In the genomic region with DNA sequence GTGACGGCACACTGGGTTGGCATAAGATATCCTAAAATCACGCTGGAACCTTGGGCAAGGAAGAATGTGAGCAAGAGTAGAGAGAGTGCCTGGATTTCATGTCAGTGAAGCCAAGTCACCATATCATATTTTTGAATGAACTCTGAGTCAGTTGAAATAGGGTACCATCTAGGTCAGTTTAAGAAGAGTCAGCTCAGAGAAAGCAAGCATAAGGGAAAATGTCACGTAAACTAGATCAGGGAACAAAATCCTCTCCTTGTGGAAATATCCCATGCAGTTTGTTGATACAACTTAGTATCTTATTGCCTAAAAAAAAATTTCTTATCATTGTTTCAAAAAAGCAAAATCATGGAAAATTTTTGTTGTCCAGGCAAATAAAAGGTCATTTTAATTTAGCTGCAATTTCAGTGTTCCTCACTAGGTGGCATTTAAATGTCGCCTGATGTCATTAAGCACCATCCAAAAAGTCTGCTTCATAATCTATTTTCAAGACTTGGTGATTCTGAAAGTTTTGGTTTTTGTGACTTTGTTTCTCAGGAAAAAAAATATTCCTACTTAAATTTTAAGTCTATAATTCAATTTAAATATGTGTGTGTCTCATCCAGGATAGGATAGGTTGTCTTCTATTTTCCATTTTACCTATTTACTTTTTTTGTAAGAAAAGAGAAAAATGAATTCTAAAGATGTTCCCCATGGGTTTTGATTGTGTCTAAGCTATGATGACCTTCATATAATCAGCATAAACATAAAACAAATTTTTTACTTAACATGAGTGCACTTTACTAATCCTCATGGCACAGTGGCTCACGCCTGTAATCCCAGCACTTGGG, we compare ENCODE assay signal across 7 cellular contexts. TPM values are rescaled to one million over a fixed set of nuclear protein-coding genes. Genes with fewer than 3 reads are reported as not detected.
A peak's percentile ranks its signal among the peaks of the same experiment; 100 is the strongest.
DNase-seq lines count a peak whose midpoint lies in the region; ATAC-seq and TF ChIP-seq lines count a peak whose summit lies in the region.

No MANE protein-coding gene starts in this region.

- H3K4me3 ChIP-seq in GM06990 (replicated peaks; ENCODE audit: low read depth, low read length) (no peak overlapping the region), Panc1 (ENCODE audit: low read depth in 2 of 2, low read length in 2 of 2) (no peak overlapping the region), mucosa of descending colon (no peak overlapping the region)

- TF ChIP-seq CTCF in GM06990 (IDR thresholded peaks at IDR 0.05; ENCODE audit: insufficient read depth, low read length, poor library complexity, severe bottlenecking) (peak; percentile 58), Panc1 (IDR thresholded peaks at IDR 0.05) (peak; percentile 72; the same call in 1 of the 2 replicates), mucosa of descending colon (IDR thresholded peaks at IDR 0.05) (peak; percentile 63)

- POLR2A ChIA-PET in Panc1 (lab: Charles Lee) = no interaction called here

- in situ Hi-C loops in Panc1 (cut with HindIII; ENCODE audit: low pct_unique_long_range_greater_than_20kb, low sequenced_read_pairs) = no loop called here

- no peaks in the 10 kb centered on the region for H3K27me3 ChIP-seq in GM06990 (replicated peaks; ENCODE audit: control insufficient read depth, insufficient read depth, low read length)
- no peaks in the 10 kb centered on the region for H3K27me3 ChIP-seq in Panc1 (ENCODE audit: control insufficient read depth, insufficient read depth, low read length)

- no peaks in the 10 kb centered on the region for H3K4me1 ChIP-seq in Panc1 (ENCODE audit: control insufficient read depth, insufficient read depth, low read length)
- H3K4me1 ChIP-seq in mucosa of descending colon (ENCODE audit: low read depth) = no peaks in the 10 kb centered on the region

- no TSS peak for BruUV-seq in Panc1 (replicated peaks; lab: Mats Ljungman, UMichigan)

- no peak overlapping the region for H3K27ac ChIP-seq in Panc1 (ENCODE audit: low read length)

- H3K9me3 ChIP-seq in Panc1 (ENCODE audit: control insufficient read depth, insufficient read depth, low read depth, low read length) (no peaks in the 10 kb centered on the region), mucosa of descending colon (no peaks in the 10 kb centered on the region)

- CTCF ChIA-PET in Panc1 (lab: Charles Lee) = interaction anchor here (0.5 to 1.5 kb wide), 3 partner anchors 21 to 137 kb away, joined by 4 to 6 read pairs (median 6); no protein-coding TSS in a partner anchor

- ATAC-seq in HG02885 (IDR thresholded peaks at IDR 0.05; ENCODE audit: poor library complexity, unreplicated experiment) (peak; percentile 58), Panc1 (no peak), mucosa of descending colon (peak; percentile 45), GM18907 (IDR thresholded peaks at IDR 0.05; ENCODE audit: unreplicated experiment) (no peak)

- DNase-seq in GM06990 (ENCODE audit: extremely low read depth, insufficient read length) = no peak
- DNase-seq in Panc1 (ENCODE audit: low read depth, low spot score) = no peak
- DNase-seq in dermis microvascular lymphatic vessel endothelial cell (ENCODE audit: low read depth in 2 of 2) = peak; percentile 51 to 70
- no peak for DNase-seq in mucosa of descending colon
- DNase-seq in D341Med (ENCODE audit: low spot score) = no peak

- H3K36me3 ChIP-seq in GM06990 (ENCODE audit: control insufficient read depth, insufficient read depth, low read length) (no peaks in the 10 kb centered on the region), Panc1 (ENCODE audit: control insufficient read depth, insufficient read depth, low read length) (no peaks in the 10 kb centered on the region), mucosa of descending colon (ENCODE audit: low read depth) (no peaks in the 10 kb centered on the region)

- intact Hi-C loops in Panc1 (cut with micrococcal nuclease; ENCODE audit: unreplicated experiment) (loop anchor here (2.0 to 5.0 kb wide), 2 partner anchors 150 to 185 kb away; no protein-coding TSS in a partner anchor), mucosa of descending colon (cut with DNase I, micrococcal nuclease) (loop anchor here (5.0 to 10.0 kb wide), 2 partner anchors 145 to 148 kb away; no protein-coding TSS in a partner anchor)

RNA-seq across cellular contexts. Expression of a gene that starts 19.6 kb away (rescaled TPM):
- total RNA-seq in Panc1 (2021; ENCODE audit: unreplicated experiment) (0.44 TPM), dermis microvascular lymphatic vessel endothelial cell (0.25 and 0.39 TPM in 2 replicates), mucosa of descending colon (10 to 100 TPM in 2 of 3 donors, 1 to 10 TPM in 1; 8.9 to 35.0 (median 12.0) TPM)
- polyA plus RNA-seq in Panc1 (2012; ENCODE audit: insufficient read length) = not detected

RNA-seq across cellular contexts. Expression of a gene that starts 20.1 kb away (rescaled TPM):
- total RNA-seq in Panc1 (2021; ENCODE audit: unreplicated experiment) (5.4 TPM), dermis microvascular lymphatic vessel endothelial cell (10.5 and 12.3 TPM in 2 replicates), mucosa of descending colon (10 to 100 TPM; 14.3 to 18.7 (median 18.3) TPM)
- 8.8 TPM for polyA plus RNA-seq in Panc1 (2012; ENCODE audit: insufficient read length)

RNA-seq across cellular contexts. Expression of a gene that starts 31.4 kb away (rescaled TPM):
- total RNA-seq in Panc1 (2021; ENCODE audit: unreplicated experiment) (0.80 TPM), dermis microvascular lymphatic vessel endothelial cell (0.64 and 0.89 TPM in 2 replicates), mucosa of descending colon (10 to 100 TPM in 1 of 3 donors, 1 to 10 TPM in 2; 7.2 to 15.8 (median 9.8) TPM)
- polyA plus RNA-seq in Panc1 (2012; ENCODE audit: insufficient read length) = 0.28 TPM

Comparison
In these comparisons a context has a peak if more than half of its experiments do, and no peak if none do; other contexts are left out.
1. DNase-seq: peak in dermis microvascular lymphatic vessel endothelial cell (2 of 2); none in GM06990 (single experiment), Panc1 (single experiment), mucosa of descending colon (0 of 3) and D341Med (single experiment).
2. ATAC-seq: peak in HG02885 (single experiment) and mucosa of descending colon (single experiment); none in Panc1 (single experiment) and GM18907 (single experiment).
3. Peak in every context shown above with its lines, with median percentiles within 50 percentile points of each other: CTCF ChIP-seq.